2 cellular contexts compared by ENCODE assay signal in the genomic region with DNA sequence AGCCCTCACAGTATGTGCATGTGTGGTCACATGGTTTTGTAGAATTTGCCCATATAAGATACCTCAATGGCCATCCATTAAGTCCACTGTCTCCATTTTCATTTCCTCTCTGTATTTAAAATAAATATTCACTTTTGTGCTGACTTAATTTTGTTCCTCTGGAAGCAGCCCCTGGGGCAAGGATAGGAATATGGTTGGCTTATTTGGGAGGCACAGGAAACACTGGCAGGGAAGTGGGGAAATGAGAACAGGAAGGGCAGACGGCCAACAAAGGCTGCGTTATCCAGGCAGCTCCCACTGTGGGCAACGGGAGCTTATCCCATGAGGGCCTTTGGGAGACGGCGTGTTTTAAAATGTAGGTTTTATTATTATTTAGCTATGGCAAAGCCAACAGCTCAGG.
TF ChIP-seq lines count a peak whose summit lies in the region.

No MANE protein-coding gene starts in this region.

TF ChIP-seq in H1, 55 proteins besides CTCF, POLR2A, EP300 and RAD21:
- TF ChIP-seq SRF (IDR thresholded peaks at IDR 0.05; ENCODE audit: low read depth, low read length) (no peak), MAFK (IDR thresholded peaks at IDR 0.05; ENCODE audit: low read depth, low read length) (no peak), CHD1 (IDR thresholded peaks at IDR 0.05; ENCODE audit: low read depth, low read length) (no peak)

TF ChIP-seq in endothelial cell of umbilical vein, 7 proteins besides CTCF, POLR2A, EP300 and RAD21:
- TF ChIP-seq, protein P1, sequence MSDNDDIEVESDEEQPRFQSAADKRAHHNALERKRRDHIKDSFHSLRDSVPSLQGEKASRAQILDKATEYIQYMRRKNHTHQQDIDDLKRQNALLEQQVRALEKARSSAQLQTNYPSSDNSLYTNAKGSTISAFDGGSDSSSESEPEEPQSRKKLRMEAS (IDR thresholded peaks at IDR 0.05; ENCODE audit: insufficient read depth, insufficient read length) = no peak
- TF ChIP-seq FOS (IDR thresholded peaks at IDR 0.05; ENCODE audit: borderline replicate concordance, insufficient read depth, low read length) (no peak), POLR2AphosphoS5 (IDR thresholded peaks at IDR 0.05; ENCODE audit: insufficient read depth, low read depth, low read length) (no peak), EZH2 (IDR thresholded peaks at IDR 0.05; ENCODE audit: borderline replicate concordance, low read depth, low read length, severe bottlenecking) (no peak), GATA2 (IDR thresholded peaks at IDR 0.05; ENCODE audit: insufficient read depth, insufficient read length, low read depth, low read length) (no peak), JUN (IDR thresholded peaks at IDR 0.05; ENCODE audit: borderline replicate concordance, insufficient read depth, insufficient read length, low read depth) (no peak), MYC (IDR thresholded peaks at IDR 0.05; ENCODE audit: low read depth, low read length) (no peak)
